1 cellular context compared by ENCODE assay signal in the genomic region with DNA sequence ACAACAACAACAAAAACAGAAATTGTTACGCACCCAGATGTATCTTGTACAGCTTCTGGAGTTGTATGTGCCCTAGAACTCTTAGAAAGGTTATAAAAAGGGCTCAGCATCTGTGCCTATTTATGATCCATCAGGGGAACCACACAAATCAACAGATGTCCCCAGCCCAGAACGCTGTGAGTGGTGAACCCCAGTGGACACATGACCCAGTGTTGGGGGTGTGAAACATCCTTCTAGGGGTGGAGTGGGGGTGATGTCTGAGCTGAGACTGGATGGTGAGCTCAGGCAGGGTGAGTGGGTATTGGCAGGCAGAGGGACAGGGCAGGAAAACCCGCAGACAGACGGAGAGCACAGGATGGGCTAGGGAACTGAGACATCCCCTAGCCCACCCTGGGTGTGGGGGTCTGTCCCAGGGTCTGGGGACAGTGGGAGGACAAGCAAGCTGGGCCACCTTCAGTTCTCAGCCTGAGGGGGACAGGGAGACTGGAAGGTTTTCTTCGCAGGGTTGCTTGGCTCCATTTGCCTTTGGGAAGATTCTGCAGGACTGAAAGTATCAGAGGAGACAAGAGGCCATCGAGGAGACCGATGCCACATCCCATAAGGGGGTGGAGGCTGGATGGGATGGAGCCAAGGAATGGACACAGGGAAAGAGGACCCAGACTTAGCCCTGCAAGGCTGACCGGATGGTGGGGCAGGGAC.
TF ChIP-seq lines count a peak whose summit lies in the region.

No MANE protein-coding gene starts in this region.

TF ChIP-seq in HepG2, 621 proteins besides CTCF, POLR2A, EP300 and RAD21 (continued from another document):
- TF ChIP-seq, protein P1, sequence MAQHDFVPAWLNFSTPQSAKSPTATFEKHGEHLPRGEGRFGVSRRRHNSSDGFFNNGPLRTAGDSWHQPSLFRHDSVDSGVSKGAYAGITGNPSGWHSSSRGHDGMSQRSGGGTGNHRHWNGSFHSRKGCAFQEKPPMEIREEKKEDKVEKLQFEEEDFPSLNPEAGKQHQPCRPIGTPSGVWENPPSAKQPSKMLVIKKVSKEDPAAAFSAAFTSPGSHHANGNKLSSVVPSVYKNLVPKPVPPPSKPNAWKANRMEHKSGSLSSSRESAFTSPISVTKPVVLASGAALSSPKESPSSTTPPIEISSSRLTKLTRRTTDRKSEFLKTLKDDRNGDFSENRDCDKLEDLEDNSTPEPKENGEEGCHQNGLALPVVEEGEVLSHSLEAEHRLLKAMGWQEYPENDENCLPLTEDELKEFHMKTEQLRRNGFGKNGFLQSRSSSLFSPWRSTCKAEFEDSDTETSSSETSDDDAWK (CRISPR knock-in tag; IDR thresholded peaks at IDR 0.05) = no peak
- TF ChIP-seq PPARG (CRISPR knock-in tag; conservative IDR thresholded peaks at IDR 0.05) = no peak
- TF ChIP-seq MED13 (CRISPR knock-in tag; IDR thresholded peaks at IDR 0.05) = no peak
- TF ChIP-seq TGIF2 (CRISPR knock-in tag; IDR thresholded peaks at IDR 0.05) = no peak
- no peak for TF ChIP-seq ZNF557 (CRISPR knock-in tag; IDR thresholded peaks at IDR 0.05)
- TF ChIP-seq MIER3 (CRISPR knock-in tag; IDR thresholded peaks at IDR 0.05; ENCODE audit: borderline replicate concordance) = no peak
- no peak for TF ChIP-seq ZNF672 (CRISPR knock-in tag; IDR thresholded peaks at IDR 0.05)
- no peak for TF ChIP-seq ZNF652 (CRISPR knock-in tag; IDR thresholded peaks at IDR 0.05; ENCODE audit: borderline replicate concordance, low read depth)
- TF ChIP-seq RORA (CRISPR knock-in tag; IDR thresholded peaks at IDR 0.05) = no peak
- TF ChIP-seq ZNF816 (CRISPR knock-in tag; IDR thresholded peaks at IDR 0.05; ENCODE audit: borderline replicate concordance) = no peak
TF ChIP-seq in HepG2: peak in this region for 0.
